In genomic region chr17:64736804-64737492, GRCh38 we compare ENCODE assay signal across 8 cellular contexts.
A peak's percentile ranks its signal among the peaks of the same experiment; 100 is the strongest.
DNase-seq lines count a peak whose midpoint lies in the region; ATAC-seq and TF ChIP-seq lines count a peak whose summit lies in the region.

No MANE protein-coding gene starts in this region.

- H2BK120ac ChIP-seq in H9 (ENCODE audit: low read depth, low read length, poor library complexity, severe bottlenecking), result no peak overlapping the region

- no peak overlapping the region for H2BK5ac ChIP-seq in H9 (ENCODE audit: insufficient read length, low read length)

- no peak overlapping the region for H3T11ph ChIP-seq in H9 (ENCODE audit: low read length)

- no peak overlapping the region for H2BK20ac ChIP-seq in H9 (ENCODE audit: low read depth, low read length, poor library complexity, severe bottlenecking)

- no peak overlapping the region for H3K18ac ChIP-seq in H9 (ENCODE audit: insufficient read length, low read depth, low read length)

- H3K23me2 ChIP-seq in H9 (ENCODE audit: insufficient read length, low read depth, low read length, poor library complexity, severe bottlenecking), result no peaks in the 10 kb centered on the region

- H3K9me3 ChIP-seq in H9 (ENCODE audit: control insufficient read depth, low read depth, low read length) (no peaks in the 10 kb centered on the region), tibial artery (no peaks in the 10 kb centered on the region), gastrocnemius medialis (no peaks in the 10 kb centered on the region)

- no peak overlapping the region for H3K14ac ChIP-seq in H9 (ENCODE audit: insufficient read depth, low read length)

- H3K79me2 ChIP-seq in H9 (ENCODE audit: insufficient read depth, low read length), result no peaks in the 10 kb centered on the region

- H4K8ac ChIP-seq in H9 (replicated peaks; ENCODE audit: insufficient read length, low read depth, low read length), result no peak overlapping the region

- H4K20me1 ChIP-seq in H9 (ENCODE audit: control insufficient read depth, insufficient read depth, insufficient read length), result no peaks in the 10 kb centered on the region

- TF ChIP-seq CTCF in H9 (conservative IDR thresholded peaks at IDR 0.05), result peak; percentile 74
- peak; percentile 75 for TF ChIP-seq CTCF in brain microvascular endothelial cell (IDR thresholded peaks at IDR 0.05; ENCODE audit: low read depth, low read length, missing control alignments)
- peak; percentile 27 to 34 for TF ChIP-seq CTCF in tibial artery (IDR thresholded peaks at IDR 0.05)
- peak in 2 of 5 experiments; percentile 36 to 45 for TF ChIP-seq CTCF in gastrocnemius medialis (IDR thresholded peaks at IDR 0.05 in 4 of 5, conservative IDR thresholded peaks at IDR 0.05 in 1 of 5)

- no peaks in the 10 kb centered on the region for H3K9me3 Mint-ChIP-seq in H9
- H3K9me3 Mint-ChIP-seq in T-cell, result no peaks in the 10 kb centered on the region
- H3K9me3 Mint-ChIP-seq in memory B cell, result no peaks in the 10 kb centered on the region

- POLR2A ChIA-PET in T-cell (lab: Charles Lee), result interaction anchor here (0.6 to 0.7 kb wide), 4 partner anchors 8 to 310 kb away, joined by 3 to 12 read pairs (median 8); no protein-coding TSS in a partner anchor

- no peak overlapping the region for H4K5ac ChIP-seq in H9 (ENCODE audit: insufficient read length, low read depth, low read length)

- H3K27me3 Mint-ChIP-seq in H9 (ENCODE audit: low read depth) (peaks cover 2% of the 10 kb centered on the region), T-cell (no peaks in the 10 kb centered on the region), memory B cell (no peaks in the 10 kb centered on the region)

- H3K4me1 ChIP-seq in H9 (ENCODE audit: insufficient read depth, low read length) (no peaks in the 10 kb centered on the region), tibial artery (peaks cover 0 to 27% (median 20%) of the 10 kb centered on the region in 4 donors), gastrocnemius medialis (no peaks in the 10 kb centered on the region)

- no peak overlapping the region for H4K91ac ChIP-seq in H9 (ENCODE audit: insufficient read length, low read depth, low read length)

- intact Hi-C loops in tibial artery (cut with DNase I; ENCODE audit: low total_unique reads), result no loop called here
- intact Hi-C loops in gastrocnemius medialis (cut with DNase I; ENCODE audit: low total_unique reads), result no loop called here

- no peak overlapping the region for H2AK5ac ChIP-seq in H9 (ENCODE audit: insufficient read length, low read length)

- H2BK12ac ChIP-seq in H9 (ENCODE audit: insufficient read length, low read depth, low read length), result no peak overlapping the region

- no peak overlapping the region for H3K27ac ChIP-seq in H9 (ENCODE audit: insufficient read length, low read depth, low read length)
- no peak overlapping the region for H3K27ac ChIP-seq in brain microvascular endothelial cell
- no peak overlapping the region for H3K27ac ChIP-seq in tibial artery
- no peak overlapping the region for H3K27ac ChIP-seq in gastrocnemius medialis

- H2AFZ ChIP-seq in H9 (ENCODE audit: low read length), result no peak overlapping the region

- no peak overlapping the region for H3K23ac ChIP-seq in H9 (ENCODE audit: insufficient read length, low read depth, low read length)

- no peak overlapping the region for H3K4me2 ChIP-seq in H9 (ENCODE audit: insufficient read depth, insufficient read length, low read length)

- no CpG with 5 or more reads among the region's 8 CpGs for WGBS in H9 (ENCODE audit: extremely low coverage, insufficient read length, low lambda C conversion rate)

- no peak overlapping the region for H3K4ac ChIP-seq in H9 (ENCODE audit: low read depth, low read length)

- H3K56ac ChIP-seq in H9 (ENCODE audit: insufficient read length, low read depth, low read length), result no peak overlapping the region

- H3K4me3 Mint-ChIP-seq in H9 (no peak overlapping the region), T-cell (no peak overlapping the region), memory B cell (no peak overlapping the region)

- H3K36me3 Mint-ChIP-seq in H9 (ENCODE audit: insufficient read depth in 1 of 3, low read depth in 3 of 3) (no peaks in the 10 kb centered on the region), T-cell (no peaks in the 10 kb centered on the region), memory B cell (no peaks in the 10 kb centered on the region)

- CTCF ChIA-PET in T-cell (lab: Charles Lee), result interaction anchor here (0.6 to 2.0 kb wide), 11 partner anchors 19 to 1312 kb away, joined by 3 to 17 read pairs (median 6); partner anchors contain the start of gene CEP95 (in 1 of the 2)

- peak; percentile 70 to 76 for DNase-seq in AML-193 (lab: John Stamatoyannopoulos, UW)
- peak; percentile 57 for DNase-seq in H9
- DNase-seq in T-cell, result peak in 33 of 34 experiments; percentile 6 to 65 (median 37)
- DNase-seq in brain microvascular endothelial cell, result peak; percentile 77
- peak in 1 of 2 donors; percentile 3 for DNase-seq in memory B cell (ENCODE audit: low spot score in 2 of 2)
- DNase-seq in tibial artery, result no peak
- DNase-seq in gastrocnemius medialis, result no peak

- H3K27ac Mint-ChIP-seq in H9, result no peak overlapping the region
- no peak overlapping the region for H3K27ac Mint-ChIP-seq in T-cell
- no peak overlapping the region for H3K27ac Mint-ChIP-seq in memory B cell

- H3K4me1 Mint-ChIP-seq in H9 (peaks cover 2 to 6% of the 10 kb centered on the region in 2 experiments; a peak in 3 of 4 replicates), T-cell (peaks cover 5 to 26% (median 15%) of the 10 kb centered on the region in 3 donors), memory B cell (peaks cover 7% of the 10 kb centered on the region)

- H2BK15ac ChIP-seq in H9 (ENCODE audit: low read depth, low read length), result no peak overlapping the region

- H3K79me1 ChIP-seq in H9 (ENCODE audit: insufficient read depth, low read depth, low read length, poor library complexity, severe bottlenecking), result no peaks in the 10 kb centered on the region

- in situ Hi-C loops in brain microvascular endothelial cell (cut with HindIII; ENCODE audit: low pct_ligation_motif_present, low sequenced_read_pairs), result no loop called here
- in situ Hi-C loops in gastrocnemius medialis (cut with MboI; ENCODE audit: low sequenced_read_pairs in 4 of 4), result no loop called here

- H3K27me3 ChIP-seq in H9 (ENCODE audit: insufficient read depth, low read length) (no peaks in the 10 kb centered on the region), brain microvascular endothelial cell (replicated peaks) (no peaks in the 10 kb centered on the region), tibial artery (no peaks in the 10 kb centered on the region), gastrocnemius medialis (no peaks in the 10 kb centered on the region)

- no peak overlapping the region for H3K9ac ChIP-seq in H9 (ENCODE audit: extremely low read depth, insufficient read length, low read length)

- ATAC-seq in T-cell (replicated peaks in 1 of 4), result peak; percentile 57 to 85 (median 78)
- peak; percentile 65 for ATAC-seq in memory B cell (ENCODE audit: low read depth)
- ATAC-seq in GM19324 (IDR thresholded peaks at IDR 0.05; ENCODE audit: low FRiP score, unreplicated experiment), result no peak
- ATAC-seq in gastrocnemius medialis, result no peak

- no peak for TF ChIP-seq POLR2A in gastrocnemius medialis (IDR thresholded peaks at IDR 0.05)

- H3K4me3 ChIP-seq in brain microvascular endothelial cell (ENCODE audit: low read depth, low read length), result no peak overlapping the region
- H3K4me3 ChIP-seq in tibial artery, result no peak overlapping the region
- no peak overlapping the region for H3K4me3 ChIP-seq in gastrocnemius medialis

- no peaks in the 10 kb centered on the region for H3K36me3 ChIP-seq in brain microvascular endothelial cell (replicated peaks)
- no peaks in the 10 kb centered on the region for H3K36me3 ChIP-seq in tibial artery
- no peaks in the 10 kb centered on the region for H3K36me3 ChIP-seq in gastrocnemius medialis

Comparison
In these comparisons a context has a peak if more than half of its experiments do, and no peak if none do; other contexts are left out.
1. DNase-seq: peak in AML-193 (2 of 2), H9 (single experiment), T-cell (33 of 34) and brain microvascular endothelial cell (single experiment); none in tibial artery (0 of 2) and gastrocnemius medialis (0 of 2).
2. ATAC-seq: peak in T-cell (4 of 4) and memory B cell (single experiment); none in GM19324 (single experiment) and gastrocnemius medialis (0 of 2).